Comparison of ENCODE assay signal across 1 cellular context in genomic region chr16:15967223-15967546, GRCh38.
TF ChIP-seq lines count a peak whose summit lies in the region.

No MANE protein-coding gene starts in this region.

TF ChIP-seq in HEK293, 187 proteins besides CTCF, POLR2A, EP300 and RAD21 (continued from another document):
- TF ChIP-seq PRDM10 (tag by site-specific recombination; IDR thresholded peaks at IDR 0.05), result 0 out of 2 replicates have a peak, but pooled peaks have one; percentile 0
